Comparison of ENCODE assay signal across 1 cellular context in genomic region chr10:97724341-97724941, GRCh38.
A peak's percentile ranks its signal among the peaks of the same experiment; 100 is the strongest.
TF ChIP-seq lines count a peak whose summit lies in the region.

No MANE protein-coding gene starts in this region.

TF ChIP-seq in HEK293, 187 proteins besides CTCF, POLR2A, EP300 and RAD21 (continued from another document and continues in another):
- TF ChIP-seq PRDM10 (tag by site-specific recombination; IDR thresholded peaks at IDR 0.05), result peak; percentile 75
- no peak for TF ChIP-seq ZSCAN18 (tag by site-specific recombination; IDR thresholded peaks at IDR 0.05)
- TF ChIP-seq ZNF449 (tag by site-specific recombination; IDR thresholded peaks at IDR 0.05), result no peak
- TF ChIP-seq ZNF133 (tag by site-specific recombination; IDR thresholded peaks at IDR 0.05), result no peak
- no peak for TF ChIP-seq KLF10 (tag by site-specific recombination; IDR thresholded peaks at IDR 0.05)
- no peak for TF ChIP-seq KLF17 (tag by site-specific recombination; IDR thresholded peaks at IDR 0.05)
- no peak for TF ChIP-seq ZNF639 (tag by site-specific recombination; IDR thresholded peaks at IDR 0.05)
- TF ChIP-seq PRDM1 (tag by site-specific recombination; IDR thresholded peaks at IDR 0.05), result no peak
- TF ChIP-seq ZNF571 (tag by site-specific recombination; IDR thresholded peaks at IDR 0.05), result no peak
- no peak for TF ChIP-seq ZBTB11 (tag by site-specific recombination; conservative IDR thresholded peaks at IDR 0.05; ENCODE audit: low read depth)
- TF ChIP-seq ZSCAN16 (tag by site-specific recombination; IDR thresholded peaks at IDR 0.05), result no peak
- no peak for TF ChIP-seq ZFP3 (tag by site-specific recombination; IDR thresholded peaks at IDR 0.05; ENCODE audit: low read depth)
- 0 out of 2 replicates have a peak, but pooled peaks have one; percentile 17 for TF ChIP-seq ZEB2 (tag by site-specific recombination; IDR thresholded peaks at IDR 0.05)
- no peak for TF ChIP-seq ZNF146 (tag by site-specific recombination; IDR thresholded peaks at IDR 0.05)
- TF ChIP-seq ZNF658 (tag by site-specific recombination; IDR thresholded peaks at IDR 0.05), result no peak
- no peak for TF ChIP-seq ZNF670 (tag by site-specific recombination; IDR thresholded peaks at IDR 0.05; ENCODE audit: low read depth)
- no peak for TF ChIP-seq ZNF792 (tag by site-specific recombination; IDR thresholded peaks at IDR 0.05)
- peak; percentile 77 for TF ChIP-seq ZBTB21 (tag by site-specific recombination; IDR thresholded peaks at IDR 0.05)
- no peak for TF ChIP-seq ZBTB26 (tag by site-specific recombination; optimal IDR thresholded peaks at IDR 0.05)
- no peak for TF ChIP-seq SP7 (tag by site-specific recombination; IDR thresholded peaks at IDR 0.05)
- TF ChIP-seq ZNF10 (tag by site-specific recombination; IDR thresholded peaks at IDR 0.05), result no peak
- TF ChIP-seq HOXC10 (CRISPR knock-in tag; IDR thresholded peaks at IDR 0.05), result no peak
- TF ChIP-seq HIC1 (tag by site-specific recombination; IDR thresholded peaks at IDR 0.05), result no peak
- no peak for TF ChIP-seq SALL2 (tag by site-specific recombination; IDR thresholded peaks at IDR 0.05; ENCODE audit: borderline replicate concordance)
- no peak for TF ChIP-seq ZBTB20 (tag by site-specific recombination; IDR thresholded peaks at IDR 0.05)
- TF ChIP-seq ZNF2 (tag by site-specific recombination; IDR thresholded peaks at IDR 0.05), result no peak
- no peak for TF ChIP-seq ZSCAN4 (tag by site-specific recombination; IDR thresholded peaks at IDR 0.05)
- TF ChIP-seq ZNF239 (tag by site-specific recombination; IDR thresholded peaks at IDR 0.05), result no peak
- TF ChIP-seq ZNF335 (tag by site-specific recombination; conservative IDR thresholded peaks at IDR 0.05), result peak; percentile 44
- no peak for TF ChIP-seq ZNF138 (tag by site-specific recombination; IDR thresholded peaks at IDR 0.05; ENCODE audit: borderline replicate concordance)
- TF ChIP-seq ZNF324 (tag by site-specific recombination; IDR thresholded peaks at IDR 0.05), result no peak
- TF ChIP-seq ZNF394 (tag by site-specific recombination; IDR thresholded peaks at IDR 0.05; ENCODE audit: borderline replicate concordance), result no peak
- TF ChIP-seq ZNF544 (tag by site-specific recombination; IDR thresholded peaks at IDR 0.05), result no peak
- TF ChIP-seq ZNF18 (tag by site-specific recombination; IDR thresholded peaks at IDR 0.05), result no peak
- TF ChIP-seq ZNF530 (tag by site-specific recombination; IDR thresholded peaks at IDR 0.05; ENCODE audit: low read depth), result no peak
- TF ChIP-seq PRDM6 (tag by site-specific recombination; IDR thresholded peaks at IDR 0.05), result no peak
- TF ChIP-seq ZNF560 (tag by site-specific recombination; IDR thresholded peaks at IDR 0.05; ENCODE audit: borderline replicate concordance), result no peak
- no peak for TF ChIP-seq HOXA7 (CRISPR knock-in tag; IDR thresholded peaks at IDR 0.05; ENCODE audit: borderline replicate concordance)
- no peak for TF ChIP-seq ZNF302 (tag by site-specific recombination; IDR thresholded peaks at IDR 0.05; ENCODE audit: low read depth)
